In the genomic region with DNA sequence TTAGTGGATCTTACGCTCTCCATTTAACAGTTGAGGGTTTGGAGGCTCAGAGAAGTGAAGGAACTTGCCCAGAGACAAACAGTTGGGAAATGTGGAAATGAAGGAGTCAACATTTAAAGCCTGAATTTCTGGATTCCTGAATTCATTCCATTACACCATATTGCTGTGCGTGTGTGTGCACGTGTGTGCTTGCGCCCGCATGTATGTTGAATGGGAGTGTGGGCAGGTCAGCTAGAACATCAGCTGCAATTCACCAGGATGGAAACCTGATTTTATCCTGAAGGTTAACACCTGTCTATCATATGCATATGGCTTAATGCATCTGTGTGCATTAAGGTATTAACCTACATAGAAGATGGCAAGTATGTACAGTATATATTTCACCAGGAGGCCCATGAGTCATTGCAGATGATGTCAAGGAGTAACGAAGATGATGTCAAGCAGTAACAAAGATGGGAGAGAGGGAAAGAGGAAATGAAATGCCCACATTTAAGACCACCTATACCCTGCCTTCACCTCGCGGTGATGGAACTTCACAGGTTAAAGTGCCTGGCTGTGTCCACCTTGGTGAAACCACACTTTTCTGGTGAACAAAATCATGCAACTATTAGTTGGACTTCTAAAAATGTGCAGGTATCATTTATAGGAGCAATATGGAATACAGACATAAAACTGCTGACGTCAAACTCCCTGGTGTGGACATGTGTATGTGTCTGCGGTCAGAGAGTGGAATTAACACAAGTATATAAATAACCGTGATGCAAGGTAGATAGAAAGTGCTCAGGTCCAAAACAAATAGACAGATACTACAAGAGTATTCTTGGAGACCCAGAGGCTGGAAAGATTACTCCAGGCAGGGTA, we compare ENCODE assay signal across 11 cellular contexts. TPM values are rescaled to one million over a fixed set of nuclear protein-coding genes. Genes with fewer than 3 reads are reported as not detected.
DNase-seq lines count a peak whose midpoint lies in the region; ATAC-seq and TF ChIP-seq lines count a peak whose summit lies in the region.
"Had no signal": no experiment of that assay in that cellular context is flagged by ENCODE, and none has a peak within 500 bp of the region (broad histone marks: within the 10 kb centered on the region; RNA-seq: fewer than 3 reads in every experiment).

No MANE protein-coding gene starts in this region.

- no peak overlapping the region for H3K27ac Mint-ChIP-seq in activated CD4-positive, alpha-beta T cell treated with anti-CD3 and anti-CD28 coated beads, Interleukin-2, amount 10 ng/mL, durations not matched to agents 24 days and 14 days
- H3K27ac Mint-ChIP-seq in activated CD8-positive, alpha-beta T cell treated with anti-CD3 and anti-CD28 coated beads for 36 hours, result no peak overlapping the region
- H3K27ac Mint-ChIP-seq in stimulated activated naive B cell treated with anti-CD40 and anti-IgM and Interleukin-4, amounts not matched to agents 10 μg/mL and 1 μg/mL and 100 μg/mL, for 72 hours, result peak overlapping the region; percentile 88

- no peak overlapping the region for H3K27ac ChIP-seq in iPS-18a (ENCODE audit: low read length)
- H3K27ac ChIP-seq: KMS-11 had no signal

- H3K36me3 Mint-ChIP-seq in activated CD4-positive, alpha-beta T cell treated with anti-CD3 and anti-CD28 coated beads, Interleukin-2, amount 10 ng/mL, durations not matched to agents 24 days and 14 days (ENCODE audit: low read depth), result no peaks in the 10 kb centered on the region
- no peaks in the 10 kb centered on the region for H3K36me3 Mint-ChIP-seq in activated CD8-positive, alpha-beta T cell treated with anti-CD3 and anti-CD28 coated beads for 36 hours (ENCODE audit: low read depth)
- peaks cover 11 to 16% of the 10 kb centered on the region in 2 donors for H3K36me3 Mint-ChIP-seq in stimulated activated naive B cell treated with anti-CD40 and anti-IgM and Interleukin-4, amounts not matched to agents 10 μg/mL and 1 μg/mL and 100 μg/mL, for 72 hours

- peaks cover 53% of the 10 kb centered on the region for H3K27me3 ChIP-seq in iPS-18a (ENCODE audit: control insufficient read depth, insufficient read depth, low read length)

- no peaks in the 10 kb centered on the region for H3K4me1 ChIP-seq in iPS-18a (ENCODE audit: control insufficient read depth, low read depth, low read length)

- no peak overlapping the region for H3K9ac ChIP-seq in iPS-18a (ENCODE audit: low read length)
- H3K9ac ChIP-seq: KMS-11 had no signal

- intact Hi-C loops in activated CD4-positive, alpha-beta T cell treated with anti-CD3 and anti-CD28 coated beads, Interleukin-2, amount 10 ng/mL, durations not matched to agents 24 days and 14 days (cut with micrococcal nuclease), result no loop called here
- intact Hi-C loops in activated CD8-positive, alpha-beta T cell treated with anti-CD3 and anti-CD28 coated beads for 36 hours (cut with micrococcal nuclease), result no loop called here

- peaks cover 49% of the 10 kb centered on the region for H3K27me3 Mint-ChIP-seq in activated CD4-positive, alpha-beta T cell treated with anti-CD3 and anti-CD28 coated beads, Interleukin-2, amount 10 ng/mL, durations not matched to agents 24 days and 14 days
- H3K27me3 Mint-ChIP-seq in activated CD8-positive, alpha-beta T cell treated with anti-CD3 and anti-CD28 coated beads for 36 hours, result peaks cover 36% of the 10 kb centered on the region
- peaks cover 0 to 4% of the 10 kb centered on the region in 2 donors for H3K27me3 Mint-ChIP-seq in stimulated activated naive B cell treated with anti-CD40 and anti-IgM and Interleukin-4, amounts not matched to agents 10 μg/mL and 1 μg/mL and 100 μg/mL, for 72 hours

- H3K4me3 Mint-ChIP-seq in activated CD4-positive, alpha-beta T cell treated with anti-CD3 and anti-CD28 coated beads, Interleukin-2, amount 10 ng/mL, durations not matched to agents 24 days and 14 days, result peak overlapping the region; percentile 62
- H3K4me3 Mint-ChIP-seq in activated CD8-positive, alpha-beta T cell treated with anti-CD3 and anti-CD28 coated beads for 36 hours, result peak overlapping the region; percentile 41
- H3K4me3 Mint-ChIP-seq in stimulated activated naive B cell treated with anti-CD40 and anti-IgM and Interleukin-4, amounts not matched to agents 10 μg/mL and 1 μg/mL and 100 μg/mL, for 72 hours, result peak overlapping the region; percentile 91

- no peak for DNase-seq in activated CD4-positive, alpha-beta T cell treated with anti-CD3 and anti-CD28 coated beads, Interleukin-2, amount 10 ng/mL, durations not matched to agents 24 days and 14 days
- no peak for DNase-seq in activated CD4-positive, alpha-beta T cell treated with anti-CD3 and anti-CD28 coated beads, Interleukin-2, amount 50 U/mL, for 4 hours
- no peak for DNase-seq in activated CD8-positive, alpha-beta T cell treated with anti-CD3 and anti-CD28 coated beads for 36 hours
- DNase-seq in stimulated activated naive B cell treated with anti-CD40 and anti-IgM and Interleukin-4, amounts not matched to agents 10 μg/mL and 1 μg/mL and 100 μg/mL, for 72 hours, result no peak
- DNase-seq: NK-92 treated with Interleukin-12 subunit alpha and Interleukin-12 subunit beta, amount 100 ng/mL, for 24 hours; stimulated activated CD4-positive, alpha-beta T cell treated with anti-CD3 and anti-CD28 coated beads, Interleukin-4, amount 100 ng/mL, for 1 hour had no signal

- ATAC-seq in activated CD8-positive, alpha-beta T cell treated with anti-CD3 and anti-CD28 coated beads for 36 hours, result no peak
- no peak for ATAC-seq in stimulated activated naive B cell treated with anti-CD40 and anti-IgM and Interleukin-4, amounts not matched to agents 10 μg/mL and 1 μg/mL and 100 μg/mL, for 72 hours (replicated peaks)
- ATAC-seq in GM18502 (IDR thresholded peaks at IDR 0.05; ENCODE audit: poor library complexity, unreplicated experiment), result no peak
- ATAC-seq in HG03139 (IDR thresholded peaks at IDR 0.05; ENCODE audit: unreplicated experiment), result no peak
- no peak for ATAC-seq in HG03025 (IDR thresholded peaks at IDR 0.05; ENCODE audit: low FRiP score, unreplicated experiment)

- peak overlapping the region; percentile 54 for H3K4me3 ChIP-seq in iPS-18a (ENCODE audit: low read length)

- no peak for TF ChIP-seq CTCF in activated CD8-positive, alpha-beta T cell treated with anti-CD3 and anti-CD28 coated beads for 36 hours (IDR thresholded peaks at IDR 0.05)

- POLR2A ChIA-PET in activated CD8-positive, alpha-beta T cell treated with anti-CD3 and anti-CD28 coated beads for 36 hours (lab: Charles Lee), result no interaction called here

- no peaks in the 10 kb centered on the region for H3K36me3 ChIP-seq in iPS-18a (ENCODE audit: control insufficient read depth, low read depth, low read length)

- no peaks in the 10 kb centered on the region for H3K9me3 Mint-ChIP-seq in activated CD4-positive, alpha-beta T cell treated with anti-CD3 and anti-CD28 coated beads, Interleukin-2, amount 10 ng/mL, durations not matched to agents 24 days and 14 days
- no peaks in the 10 kb centered on the region for H3K9me3 Mint-ChIP-seq in activated CD8-positive, alpha-beta T cell treated with anti-CD3 and anti-CD28 coated beads for 36 hours
- no peaks in the 10 kb centered on the region for H3K9me3 Mint-ChIP-seq in stimulated activated naive B cell treated with anti-CD40 and anti-IgM and Interleukin-4, amounts not matched to agents 10 μg/mL and 1 μg/mL and 100 μg/mL, for 72 hours

- H3K9me3 ChIP-seq in iPS-18a (ENCODE audit: control insufficient read depth, low read depth, low read length), result no peaks in the 10 kb centered on the region

- H3K4me1 Mint-ChIP-seq in activated CD4-positive, alpha-beta T cell treated with anti-CD3 and anti-CD28 coated beads, Interleukin-2, amount 10 ng/mL, durations not matched to agents 24 days and 14 days, result peaks cover 9% of the 10 kb centered on the region
- peaks cover 11% of the 10 kb centered on the region for H3K4me1 Mint-ChIP-seq in activated CD8-positive, alpha-beta T cell treated with anti-CD3 and anti-CD28 coated beads for 36 hours (ENCODE audit: low read depth)
- H3K4me1 Mint-ChIP-seq in stimulated activated naive B cell treated with anti-CD40 and anti-IgM and Interleukin-4, amounts not matched to agents 10 μg/mL and 1 μg/mL and 100 μg/mL, for 72 hours, result peaks cover 19 to 23% of the 10 kb centered on the region in 2 donors

- CTCF ChIA-PET in activated CD8-positive, alpha-beta T cell treated with anti-CD3 and anti-CD28 coated beads for 36 hours (lab: Charles Lee), result no interaction called here

RNA-seq across cellular contexts. Expression of gene ADAP2, which starts 0.8 kb away (rescaled TPM):
- total RNA-seq in activated CD4-positive, alpha-beta T cell treated with anti-CD3 and anti-CD28 coated beads, Interleukin-2, amount 10 ng/mL, durations not matched to agents 24 days and 14 days, result 0.31 and 0.86 TPM in 2 replicates
- total RNA-seq in activated CD8-positive, alpha-beta T cell treated with anti-CD3 and anti-CD28 coated beads for 36 hours, result 1 to 10 TPM in 1 of 2 experiments, under 1 TPM in 1; 0.92 to 1.5 TPM

RNA-seq across cellular contexts. Expression of gene TEFM, which starts 14.9 kb away (rescaled TPM):
- total RNA-seq in activated CD4-positive, alpha-beta T cell treated with anti-CD3 and anti-CD28 coated beads, Interleukin-2, amount 10 ng/mL, durations not matched to agents 24 days and 14 days, result 18.9 and 19.7 TPM in 2 replicates
- 10 to 100 TPM in 1 of 2 experiments, 1 to 10 TPM in 1; 9.7 to 12.6 TPM for total RNA-seq in activated CD8-positive, alpha-beta T cell treated with anti-CD3 and anti-CD28 coated beads for 36 hours

RNA-seq across cellular contexts. Expression of gene RNF135, which starts 49.9 kb away (rescaled TPM):
- 10.2 and 10.6 TPM in 2 replicates for total RNA-seq in activated CD4-positive, alpha-beta T cell treated with anti-CD3 and anti-CD28 coated beads, Interleukin-2, amount 10 ng/mL, durations not matched to agents 24 days and 14 days
- total RNA-seq in activated CD8-positive, alpha-beta T cell treated with anti-CD3 and anti-CD28 coated beads for 36 hours, result 1 to 10 TPM; 5.4 to 6.6 TPM

Comparison
In these comparisons a context has a peak if more than half of its experiments do, and no peak if none do; other contexts are left out.
1. H3K4me3 Mint-ChIP-seq: peak in every context shown above with its lines; median percentile 91 in stimulated activated naive B cell treated with anti-CD40 and anti-IgM and Interleukin-4, amounts not matched to agents 10 μg/mL and 1 μg/mL and 100 μg/mL, for 72 hours; 62 in activated CD4-positive, alpha-beta T cell treated with anti-CD3 and anti-CD28 coated beads, Interleukin-2, amount 10 ng/mL, durations not matched to agents 24 days and 14 days; 41 in activated CD8-positive, alpha-beta T cell treated with anti-CD3 and anti-CD28 coated beads for 36 hours.